Comparison of ENCODE assay signal across 1 cellular context in genomic region chr2:138235041-138235440, GRCh38.
TF ChIP-seq lines count a peak whose summit lies in the region.

No MANE protein-coding gene starts in this region.

TF ChIP-seq in GM23338, 12 proteins besides CTCF, POLR2A, EP300 and RAD21 (continued from another document):
- TF ChIP-seq ZNF462 (CRISPR knock-in tag; IDR thresholded peaks at IDR 0.05) (no peak), EZH2 (IDR thresholded peaks at IDR 0.05; ENCODE audit: low read depth, unreplicated experiment) (no peak), STAT1 (IDR thresholded peaks at IDR 0.05; ENCODE audit: unreplicated experiment) (no peak), NANOG (IDR thresholded peaks at IDR 0.05; ENCODE audit: borderline replicate concordance) (0 out of 2 replicates have a peak, but pooled peaks have one; percentile 10)
